ENCODE assay signal across 9 cellular contexts in the genomic region with DNA sequence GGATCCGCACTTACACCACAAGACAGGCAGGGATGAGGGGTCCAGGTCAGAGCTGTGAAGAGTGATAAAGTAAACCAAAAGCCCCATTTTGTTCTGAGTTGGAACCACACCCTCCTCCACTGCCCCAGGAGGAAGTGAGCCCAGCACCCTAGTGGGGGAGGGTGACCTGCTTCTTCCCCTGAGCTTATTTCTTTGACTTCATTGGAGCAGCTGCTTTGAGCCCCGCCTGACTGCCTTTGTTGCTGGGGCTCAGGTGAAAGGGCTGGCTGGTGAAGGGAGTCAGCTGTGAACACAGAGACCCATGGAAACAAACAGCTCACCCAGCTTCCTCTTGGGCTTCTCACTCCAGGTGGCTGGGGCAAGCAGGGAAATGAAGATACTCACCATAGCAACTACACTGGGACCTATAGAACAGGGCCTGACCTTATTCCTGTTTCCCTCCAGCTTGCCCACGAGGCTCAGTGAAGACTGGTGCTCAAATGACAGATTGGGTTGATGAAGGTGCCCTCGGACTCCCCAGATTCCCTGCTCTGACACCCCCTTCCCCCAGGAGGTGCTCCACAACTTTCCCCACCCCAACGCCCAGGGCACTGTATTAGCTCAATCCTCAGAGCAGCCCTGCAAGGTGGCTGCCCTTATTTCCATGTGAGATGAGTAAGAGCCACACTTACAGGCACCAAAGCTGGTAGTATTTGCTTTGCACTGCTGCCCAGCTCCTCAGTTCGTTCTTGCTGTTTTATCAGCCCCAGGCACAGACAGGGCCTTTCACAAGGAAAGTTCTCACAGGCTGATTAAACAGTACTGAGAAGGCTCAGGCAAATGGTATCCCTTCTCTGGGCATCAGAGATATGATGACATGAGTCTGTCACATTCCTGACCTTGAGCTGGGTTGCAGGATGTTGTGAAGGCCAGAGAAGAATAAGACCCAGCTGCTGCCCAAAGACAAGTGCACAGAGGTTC. TPM values are rescaled to one million over a fixed set of nuclear protein-coding genes. Genes with fewer than 3 reads are reported as not detected.
DNase-seq lines count a peak whose midpoint lies in the region; ATAC-seq and TF ChIP-seq lines count a peak whose summit lies in the region.
"Had no signal": no experiment of that assay in that cellular context is flagged by ENCODE, and none has a peak within 500 bp of the region (broad histone marks: within the 10 kb centered on the region; RNA-seq: fewer than 3 reads in every experiment).

No MANE protein-coding gene starts in this region.

- peak overlapping the region; percentile 92 for H3K27ac ChIP-seq in psoas muscle
- H3K27ac ChIP-seq: VCaP had no signal

- peaks cover 25% of the 10 kb centered on the region for H3K4me1 ChIP-seq in psoas muscle

- peaks cover 18% of the 10 kb centered on the region for H3K36me3 Mint-ChIP-seq in mesothelial cell of epicardium

- peak overlapping the region; percentile 71 for H3K4me3 ChIP-seq in psoas muscle

- intact Hi-C loops in psoas muscle (cut with DNase I): loop anchor here in 1 of 2 donors (5.0 kb wide), 1 partner anchor 42 kb away; no protein-coding TSS in a partner anchor

- ATAC-seq in GM18498 (IDR thresholded peaks at IDR 0.05; ENCODE audit: unreplicated experiment) (peak; percentile 49), HG02610 (IDR thresholded peaks at IDR 0.05; ENCODE audit: unreplicated experiment) (peak; percentile 56), psoas muscle (no peak)

- no peak overlapping the region for H3K4me3 Mint-ChIP-seq in mesothelial cell of epicardium

- DNase-seq in NCI-H2081 (lab: John Stamatoyannopoulos, UW) (peak; percentile 83 to 92), erythroblast (lab: John Stamatoyannopoulos, UW) (peak; percentile 90 to 95), psoas muscle (peak; percentile 39 to 63), mesothelial cell of epicardium (ENCODE audit: low spot score in 2 of 2, unreplicated experiment in 2 of 2) (no peak), kidney glomerular epithelial cell (lab: John Stamatoyannopoulos, UW) (no peak)
- peak; percentile 61 to 70 for DNase-seq in activated CD4-positive, alpha-beta T cell treated with anti-CD3 and anti-CD28 coated beads, Interleukin-2, amount 50 U/mL, for 48 hours

- H3K4me1 Mint-ChIP-seq in mesothelial cell of epicardium: peaks cover 25% of the 10 kb centered on the region

- peaks cover 8% of the 10 kb centered on the region for H3K27me3 Mint-ChIP-seq in mesothelial cell of epicardium (ENCODE audit: low read depth)

- H3K36me3 ChIP-seq in psoas muscle (ENCODE audit: insufficient read depth in 1 of 2, low read depth in 1 of 2): peaks cover 0 to 58% of the 10 kb centered on the region in 2 donors

- no peaks in the 10 kb centered on the region for H3K27me3 ChIP-seq in psoas muscle (ENCODE audit: insufficient read depth in 3 of 3, low read length in 2 of 3)

- 76 to 88% (median 77%) methylated on average over 6 of the region's 6 CpGs for WGBS in psoas muscle, 3 donors

- peak; percentile 72 for TF ChIP-seq POLR2A in erythroblast (IDR thresholded peaks at IDR 0.05; ENCODE audit: low read length)

- no peaks in the 10 kb centered on the region for H3K9me3 ChIP-seq in psoas muscle

- H3K9me3 Mint-ChIP-seq in mesothelial cell of epicardium: no peaks in the 10 kb centered on the region

- no peak overlapping the region for H3K27ac Mint-ChIP-seq in mesothelial cell of epicardium

- TF ChIP-seq CTCF in psoas muscle (IDR thresholded peaks at IDR 0.05) (no peak), mesothelial cell of epicardium (IDR thresholded peaks at IDR 0.05; ENCODE audit: unreplicated experiment) (no peak)

RNA-seq across cellular contexts. Expression of a gene that starts 2.4 kb away (rescaled TPM):
- 10 to 100 TPM; 40.8 to 99.5 (median 66.1) TPM for total RNA-seq in psoas muscle
- 10 to 100 TPM; 11.8 to 90.6 (median 89.6) TPM for polyA plus RNA-seq in psoas muscle
- 27.1 to 31.5 TPM (median 27.7 TPM) in 3 replicates for total RNA-seq in mesothelial cell of epicardium

RNA-seq across cellular contexts. Expression of a gene that starts 28.6 kb away (rescaled TPM):
- total RNA-seq in psoas muscle (100 to 1,000 TPM in 3 of 4 donors, 10 to 100 TPM in 1; 53.8 to 299 (median 169) TPM), mesothelial cell of epicardium (4.1 to 5.8 TPM (median 4.5 TPM) in 3 replicates)
- 100 to 1,000 TPM in 2 of 3 donors, 1 to 10 TPM in 1; 8.9 to 587 (median 330) TPM for polyA plus RNA-seq in psoas muscle

RNA-seq across cellular contexts. Expression of a gene that starts 29.5 kb away (rescaled TPM):
- total RNA-seq in psoas muscle (not detected), mesothelial cell of epicardium (0.59 to 0.75 TPM (median 0.60 TPM) in 3 replicates)
- under 1 TPM in 1 of 3 donors, not detected in 2; 0.03 TPM for polyA plus RNA-seq in psoas muscle

Comparison
In these comparisons a context has a peak if more than half of its experiments do, and no peak if none do; other contexts are left out.
1. ATAC-seq: peak in GM18498 (single experiment) and HG02610 (single experiment); none in psoas muscle (0 of 4).
2. DNase-seq: peak in NCI-H2081 (2 of 2), activated CD4-positive, alpha-beta T cell treated with anti-CD3 and anti-CD28 coated beads, Interleukin-2, amount 50 U/mL, for 48 hours (2 of 2), erythroblast (2 of 2) and psoas muscle (2 of 2); none in mesothelial cell of epicardium (0 of 2) and kidney glomerular epithelial cell (single experiment).